In the genomic region with DNA sequence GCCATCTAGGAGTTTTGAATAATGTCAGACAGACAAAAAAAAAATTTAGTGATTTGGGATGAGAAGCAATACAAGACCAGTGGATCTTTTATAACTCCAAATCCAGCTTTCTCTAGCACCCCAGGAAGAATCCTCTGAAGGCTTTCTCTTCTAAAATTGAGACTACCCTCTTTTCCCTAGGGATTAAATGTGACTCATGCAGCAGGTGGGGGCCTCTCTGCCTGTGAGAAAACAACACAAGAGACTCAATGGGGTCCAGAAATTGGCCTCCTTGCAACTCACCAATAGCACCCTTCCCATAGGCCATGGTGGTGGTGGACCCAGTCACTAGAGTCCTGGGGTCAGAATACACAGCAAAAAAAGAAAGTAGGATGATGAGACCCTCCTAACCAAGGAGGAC, we compare ENCODE assay signal across 25 cellular contexts.
"Had no signal": no experiment of that assay in that cellular context is flagged by ENCODE, and none has a peak within 500 bp of the region (broad histone marks: within the 10 kb centered on the region; RNA-seq: fewer than 3 reads in every experiment).

No MANE protein-coding gene starts in this region.

- H3K27me3 ChIP-seq: breast epithelium, MG63 had no signal

- H3K36me3 ChIP-seq: breast epithelium, MG63 had no signal

- DNase-seq: activated B cell treated with CpG ODN at 0.5 μM for 24 hours; activated CD4-positive, alpha-beta T cell treated with anti-CD3 and anti-CD28 coated beads for 1 hour; activated CD4-positive, alpha-beta T cell treated with anti-CD3 and anti-CD28 coated beads, Interleukin-2, amount 10 ng/mL, durations not matched to agents 24 days and 14 days; activated CD4-positive, alpha-beta T cell treated with anti-CD3 and anti-CD28 coated beads, Interleukin-2, amount 50 U/mL, for 48 hours; activated CD8-positive, alpha-beta memory T cell treated with anti-CD3 and anti-CD28 coated beads, Interleukin-2, amount 10 ng/mL, durations not matched to agents 7 days and 5 days; activated effector memory CD4-positive, alpha-beta T cell treated with Interleukin-2 at 50 U/mL for 16 hours; activated naive CD4-positive, alpha-beta T cell; activated T-cell treated with anti-CD3 and anti-CD28 coated beads, Interleukin-2, amount 50 U/mL, for 24 hours; aorta; caudate nucleus; cortex of kidney; KG1; MG63; MV-4-11; NCI-H1105 treated with DMSO at 0.1 percent for 48 hours; NCI-H1436 treated with DMSO at 0.1 percent for 48 hours; NCI-H187 treated with DMSO at 0.1 percent for 48 hours; NCI-H2081 treated with DMSO at 0.1 percent for 48 hours; NCI-H226; NCI-H526; PC-9; SHP77 treated with DMSO at 0.1 percent for 48 hours; T-helper 17 cell; T-helper 9 cell had no signal

- H3K9me3 ChIP-seq: breast epithelium, MG63 had no signal

- H3K4me3 ChIP-seq: breast epithelium, MG63, PC-9 had no signal

- H3K27ac ChIP-seq: breast epithelium, PC-9 had no signal
